8 cellular contexts compared by ENCODE assay signal in the genomic region with DNA sequence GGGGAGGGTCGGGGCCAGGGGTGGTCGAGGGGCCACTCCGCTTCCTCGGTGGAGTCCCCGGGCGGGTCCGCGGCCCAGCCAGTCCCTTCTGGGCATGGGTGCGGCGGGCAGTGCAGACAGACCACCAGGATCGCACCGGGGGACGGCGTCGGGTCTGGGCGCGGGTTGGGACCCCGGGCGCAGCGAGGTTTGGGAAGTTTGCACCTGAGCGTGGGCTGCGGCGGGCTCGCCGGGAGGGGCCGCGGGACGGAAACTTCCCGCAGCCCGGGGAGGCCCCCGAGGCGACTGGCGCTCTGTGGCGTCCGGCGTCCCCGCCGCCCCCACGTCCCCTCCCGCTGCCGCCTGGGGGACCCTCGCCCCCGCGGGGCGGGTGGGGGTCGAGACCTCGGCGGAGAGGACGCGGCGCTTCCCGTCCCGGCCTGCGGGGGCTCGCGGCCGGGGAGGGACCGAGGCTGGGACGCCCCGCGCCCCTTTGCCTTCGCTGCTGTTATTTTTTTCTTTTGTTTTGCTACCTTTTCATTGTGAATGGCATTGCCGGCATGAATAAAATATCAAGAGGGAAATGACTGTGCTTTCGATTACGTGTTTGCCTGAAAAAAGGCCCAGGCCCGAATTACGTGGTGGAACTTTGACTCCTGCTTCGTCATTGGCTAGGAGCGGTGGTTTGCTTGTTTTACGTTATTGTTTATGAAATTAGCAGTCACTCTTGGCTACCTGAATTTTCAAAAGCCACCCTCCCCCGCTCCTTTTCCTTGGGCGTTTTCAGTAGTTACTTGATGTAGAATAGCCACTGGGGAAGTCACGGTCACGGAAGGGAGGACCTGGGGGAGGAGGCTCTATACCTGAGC. TPM values are rescaled to one million over a fixed set of nuclear protein-coding genes. Genes with fewer than 3 reads are reported as not detected.
DNase-seq lines count a peak whose midpoint lies in the region; ATAC-seq, FAIRE-seq and TF ChIP-seq lines count a peak whose summit lies in the region.

No MANE protein-coding gene starts in this region.

- peak overlapping the region; percentile 77 for H3K27ac ChIP-seq in CD4-positive, alpha-beta T cell (ENCODE audit: low read depth, low read length)
- peak overlapping the region; percentile 62; the same call in 1 of the 2 replicates for H3K27ac ChIP-seq in HL-60 (replicated peaks)
- peak overlapping the region; percentile 84 for H3K27ac ChIP-seq in astrocyte (ENCODE audit: low read depth, low read length)
- no peak overlapping the region for H3K27ac ChIP-seq in iPS DF 6.9 (ENCODE audit: low read length)
- H3K27ac ChIP-seq in skeletal muscle tissue (ENCODE audit: low read depth, low read length), result peak overlapping the region; percentile 91

- H3K27ac Mint-ChIP-seq in CD4-positive, alpha-beta T cell, result peak overlapping the region; percentile 98
- peak overlapping the region; percentile 92 for H3K27ac Mint-ChIP-seq in T-helper 2 cell treated with Interferon-gamma antibody and Interleukin-4, amounts not matched to agents 5 μg/mL and 100 μg/mL, for 36 hours
- peak overlapping the region; percentile 98 for H3K27ac Mint-ChIP-seq in astrocyte (ENCODE audit: unreplicated experiment)

- DNase-seq in CD4-positive, alpha-beta T cell, result peak; percentile 36 to 86 (median 57)
- DNase-seq in HL-60 (ENCODE audit: low read depth in 1 of 2, low spot score in 1 of 2) (peak; percentile 34 to 35), astrocyte (ENCODE audit: low read depth) (peak; percentile 76), iPS DF 6.9 (ENCODE audit: low read depth, low spot score) (no peak), GOT3 (lab: John Stamatoyannopoulos, UW) (no peak)
- peak; percentile 89 for DNase-seq in T-helper 2 cell treated with Interferon-gamma antibody and Interleukin-4, amounts not matched to agents 5 μg/mL and 100 μg/mL, for 36 hours (ENCODE audit: low spot score)

- H3K4me3 ChIP-seq in HL-60 (replicated peaks; ENCODE audit: insufficient read depth, low read length) (peak overlapping the region; percentile 85), astrocyte (ENCODE audit: insufficient read depth, low read depth, low read length) (peak overlapping the region; percentile 86), iPS DF 6.9 (ENCODE audit: low read length) (peak overlapping the region; percentile 94), skeletal muscle tissue (ENCODE audit: low read length in 3 of 3) (peak overlapping the region; percentile 74 to 97 (median 86))

- FAIRE-seq in astrocyte (lab: Jason Lieb, UNC), result no peak

- peaks cover 13% of the 10 kb centered on the region for H4K20me1 ChIP-seq in astrocyte (ENCODE audit: insufficient read depth, low read length)

- no peak for TF ChIP-seq CTCF in CD4-positive, alpha-beta T cell (IDR thresholded peaks at IDR 0.05)
- TF ChIP-seq CTCF in HL-60 (IDR thresholded peaks at IDR 0.05; ENCODE audit: insufficient read depth, low read length), result no peak
- TF ChIP-seq CTCF in astrocyte (IDR thresholded peaks at IDR 0.05; ENCODE audit: insufficient read depth, low read depth, low read length), result no peak

- peak overlapping the region; percentile 74 for H2AFZ ChIP-seq in astrocyte (ENCODE audit: low read depth, low read length)

- peak overlapping the region; percentile 95 for H3K4me2 ChIP-seq in astrocyte (ENCODE audit: low read length)

- H3K79me2 ChIP-seq in astrocyte (ENCODE audit: insufficient read depth, low read length), result peaks cover 44% of the 10 kb centered on the region

- intact Hi-C loops in CD4-positive, alpha-beta T cell (cut with DNase I, micrococcal nuclease), result loop anchor here (1.0 to 5.0 kb wide), 6 partner anchors 39 to 344 kb away; a partner anchor contains a TSS

- POLR2A ChIA-PET in CD4-positive, alpha-beta T cell (lab: Charles Lee), result interaction anchor here (0.7 to 1.0 kb wide), 2 partner anchors 10 to 60 kb away, joined by 4 to 5 read pairs; no protein-coding TSS in a partner anchor

- peak; percentile 76 for ATAC-seq in CD4-positive, alpha-beta T cell (ENCODE audit: poor library complexity)
- peak; percentile 37 for ATAC-seq in GM19467 (IDR thresholded peaks at IDR 0.05; ENCODE audit: unreplicated experiment)

- H3K27me3 ChIP-seq in CD4-positive, alpha-beta T cell (ENCODE audit: control insufficient read depth, insufficient read depth, low read length), result no peaks in the 10 kb centered on the region
- H3K27me3 ChIP-seq in HL-60 (ENCODE audit: insufficient read depth, poor library complexity, severe bottlenecking) (peaks cover 2% of the 10 kb centered on the region), astrocyte (ENCODE audit: insufficient read depth, low read length) (no peaks in the 10 kb centered on the region), iPS DF 6.9 (ENCODE audit: control insufficient read depth, insufficient read depth, low read length) (no peaks in the 10 kb centered on the region), skeletal muscle tissue (ENCODE audit: control insufficient read depth in 3 of 3, insufficient read depth in 3 of 3, low read length in 3 of 3) (no peaks in the 10 kb centered on the region)

- peak overlapping the region; percentile 96 for H3K4me3 Mint-ChIP-seq in CD4-positive, alpha-beta T cell
- H3K4me3 Mint-ChIP-seq in T-helper 2 cell treated with Interferon-gamma antibody and Interleukin-4, amounts not matched to agents 5 μg/mL and 100 μg/mL, for 36 hours, result peak overlapping the region; percentile 88
- H3K4me3 Mint-ChIP-seq in astrocyte (ENCODE audit: unreplicated experiment), result peak overlapping the region; percentile 99

- H3K9me3 Mint-ChIP-seq in CD4-positive, alpha-beta T cell, result no peaks in the 10 kb centered on the region
- H3K9me3 Mint-ChIP-seq in T-helper 2 cell treated with Interferon-gamma antibody and Interleukin-4, amounts not matched to agents 5 μg/mL and 100 μg/mL, for 36 hours, result no peaks in the 10 kb centered on the region
- H3K9me3 Mint-ChIP-seq in astrocyte (ENCODE audit: unreplicated experiment), result no peaks in the 10 kb centered on the region

- no peaks in the 10 kb centered on the region for H3K9me3 ChIP-seq in CD4-positive, alpha-beta T cell (ENCODE audit: control insufficient read depth, low read length)
- no peaks in the 10 kb centered on the region for H3K9me3 ChIP-seq in astrocyte (ENCODE audit: insufficient read depth, low read depth, low read length)
- H3K9me3 ChIP-seq in iPS DF 6.9 (ENCODE audit: control insufficient read depth, insufficient read depth, low read length), result no peaks in the 10 kb centered on the region
- no peaks in the 10 kb centered on the region for H3K9me3 ChIP-seq in skeletal muscle tissue (ENCODE audit: control insufficient read depth in 3 of 3, low read length in 3 of 3)

- no CpG with 5 or more reads among the region's 74 CpGs for WGBS in iPS DF 6.9 (ENCODE audit: insufficient coverage, insufficient read length)

- peaks cover 10% of the 10 kb centered on the region for H3K36me3 Mint-ChIP-seq in CD4-positive, alpha-beta T cell (ENCODE audit: low read depth)
- peaks cover 9% of the 10 kb centered on the region for H3K36me3 Mint-ChIP-seq in T-helper 2 cell treated with Interferon-gamma antibody and Interleukin-4, amounts not matched to agents 5 μg/mL and 100 μg/mL, for 36 hours (ENCODE audit: low read depth)
- no peaks in the 10 kb centered on the region for H3K36me3 Mint-ChIP-seq in astrocyte (ENCODE audit: low read depth, unreplicated experiment)

- H3K36me3 ChIP-seq in astrocyte (ENCODE audit: insufficient read depth, low read length) (no peaks in the 10 kb centered on the region), iPS DF 6.9 (ENCODE audit: control insufficient read depth, insufficient read depth, low read length) (no peaks in the 10 kb centered on the region), skeletal muscle tissue (ENCODE audit: control insufficient read depth in 3 of 3, insufficient read depth in 3 of 3, low read length in 3 of 3) (no peaks in the 10 kb centered on the region)

- H3K9ac ChIP-seq in astrocyte (ENCODE audit: low read length), result peak overlapping the region; percentile 95
- H3K9ac ChIP-seq in skeletal muscle tissue (ENCODE audit: low read depth in 1 of 3, low read length in 3 of 3), result peak overlapping the region; percentile 90 to 94 (median 93)

- no peaks in the 10 kb centered on the region for H3K27me3 Mint-ChIP-seq in CD4-positive, alpha-beta T cell
- H3K27me3 Mint-ChIP-seq in T-helper 2 cell treated with Interferon-gamma antibody and Interleukin-4, amounts not matched to agents 5 μg/mL and 100 μg/mL, for 36 hours (ENCODE audit: low read depth), result peaks cover 52% of the 10 kb centered on the region
- H3K27me3 Mint-ChIP-seq in astrocyte (ENCODE audit: low read depth, unreplicated experiment), result no peaks in the 10 kb centered on the region

- CTCF ChIA-PET in CD4-positive, alpha-beta T cell (lab: Charles Lee), result interaction anchor here (1.6 kb wide), 1 partner anchor 50 kb away, joined by 5 read pairs; no protein-coding TSS in a partner anchor

- peaks cover 56% of the 10 kb centered on the region for H3K4me1 Mint-ChIP-seq in CD4-positive, alpha-beta T cell (ENCODE audit: low read depth)
- peaks cover 14% of the 10 kb centered on the region for H3K4me1 Mint-ChIP-seq in T-helper 2 cell treated with Interferon-gamma antibody and Interleukin-4, amounts not matched to agents 5 μg/mL and 100 μg/mL, for 36 hours (ENCODE audit: low read depth)
- H3K4me1 Mint-ChIP-seq in astrocyte (ENCODE audit: low read depth, unreplicated experiment), result peaks cover 6% of the 10 kb centered on the region

- H3K4me1 ChIP-seq in astrocyte (ENCODE audit: insufficient read depth, low read length), result peaks cover 24% of the 10 kb centered on the region
- H3K4me1 ChIP-seq in iPS DF 6.9 (ENCODE audit: control insufficient read depth, insufficient read depth, low read length), result no peaks in the 10 kb centered on the region
- peaks cover 5 to 8% (median 8%) of the 10 kb centered on the region in 3 donors for H3K4me1 ChIP-seq in skeletal muscle tissue (ENCODE audit: control insufficient read depth in 3 of 3, insufficient read depth in 3 of 3, low read length in 3 of 3)

RNA-seq across cellular contexts. Expression of a gene that starts 0.7 kb away (rescaled TPM):
- 10 to 100 TPM; 46.6 to 48.5 TPM for total RNA-seq in CD4-positive, alpha-beta T cell
- total RNA-seq in astrocyte (34.8 and 36.0 TPM in 2 replicates), skeletal muscle tissue (19.3 TPM)

Comparison
In these comparisons a context has a peak if more than half of its experiments do, and no peak if none do; other contexts are left out.
1. DNase-seq: peak in CD4-positive, alpha-beta T cell (10 of 10), HL-60 (2 of 2), T-helper 2 cell treated with Interferon-gamma antibody and Interleukin-4, amounts not matched to agents 5 μg/mL and 100 μg/mL, for 36 hours (single experiment) and astrocyte (single experiment); none in iPS DF 6.9 (single experiment) and GOT3 (single experiment).
2. Peak in every context shown above with its lines, with median percentiles within 50 percentile points of each other: H3K27ac Mint-ChIP-seq, H3K4me3 Mint-ChIP-seq and H3K4me3 ChIP-seq.